In genomic region chr9:35629597-35629996, GRCh38 we compare ENCODE assay signal across 25 cellular contexts. TPM values are rescaled to one million over a fixed set of nuclear protein-coding genes. Genes with fewer than 3 reads are reported as not detected.
"Had no signal": no experiment of that assay in that cellular context is flagged by ENCODE, and none has a peak within 500 bp of the region (broad histone marks: within the 10 kb centered on the region; RNA-seq: fewer than 3 reads in every experiment).

No MANE protein-coding gene starts in this region.

- H3K4me1 Mint-ChIP-seq: activated naive CD4-positive, alpha-beta T cell treated with anti-CD3 and anti-CD28 coated beads, Interleukin-2, amount 10 ng/mL, durations not matched to agents 7 days and 5 days; nephron; WTC11 had no signal

- ATAC-seq: pancreas, psoas muscle, WTC11 had no signal

- H3K36me3 Mint-ChIP-seq: activated naive CD4-positive, alpha-beta T cell treated with anti-CD3 and anti-CD28 coated beads, Interleukin-2, amount 10 ng/mL, durations not matched to agents 7 days and 5 days; WTC11 had no signal

- H3K4me1 ChIP-seq: ascending aorta, left ventricle myocardium inferior, pancreas, psoas muscle, right atrium auricular region, stomach, suprapubic skin, tibial nerve had no signal

- DNase-seq: activated CD4-positive, alpha-beta T cell treated with anti-CD3 and anti-CD28 coated beads, Interleukin-2, amount 50 U/mL, for 48 hours; activated naive CD4-positive, alpha-beta T cell treated with anti-CD3 and anti-CD28 coated beads, Interleukin-2, amount 10 ng/mL, durations not matched to agents 7 days and 5 days; central memory CD4-positive, alpha-beta T cell; dermis blood vessel endothelial cell; effector CD8-positive, alpha-beta T cell; erythroblast; foreskin fibroblast; left ventricle myocardium inferior; midbrain; pancreas; psoas muscle; stimulated activated CD4-positive, alpha-beta T cell treated with anti-CD3 and anti-CD28 coated beads, Interleukin-4, amount 100 ng/mL, for 4 hours; stomach; T-helper 9 cell had no signal

- H3K27ac Mint-ChIP-seq: activated naive CD4-positive, alpha-beta T cell treated with anti-CD3 and anti-CD28 coated beads, Interleukin-2, amount 10 ng/mL, durations not matched to agents 7 days and 5 days; nephron; WTC11 had no signal

- H3K9me3 ChIP-seq: ascending aorta, left ventricle myocardium inferior, pancreas, psoas muscle, right atrium auricular region, stomach, suprapubic skin, tibial nerve had no signal

- FAIRE-seq: pancreas, urothelium cell line had no signal

- H3K27me3 ChIP-seq: ascending aorta, pancreas, right atrium auricular region, stomach, suprapubic skin, tibial nerve had no signal

- H3K27ac ChIP-seq: ascending aorta, left ventricle myocardium inferior, pancreas, psoas muscle, right atrium auricular region, stomach, suprapubic skin, tibial nerve had no signal

- H3K4me3 ChIP-seq: ascending aorta, left ventricle myocardium inferior, pancreas, psoas muscle, right atrium auricular region, stomach, suprapubic skin, tibial nerve had no signal

- H3K4me3 Mint-ChIP-seq: activated naive CD4-positive, alpha-beta T cell treated with anti-CD3 and anti-CD28 coated beads, Interleukin-2, amount 10 ng/mL, durations not matched to agents 7 days and 5 days; nephron; WTC11 had no signal

- H3K36me3 ChIP-seq: ascending aorta, left ventricle myocardium inferior, pancreas, right atrium auricular region, stomach, suprapubic skin, tibial nerve had no signal

- H3K9me3 Mint-ChIP-seq: activated naive CD4-positive, alpha-beta T cell treated with anti-CD3 and anti-CD28 coated beads, Interleukin-2, amount 10 ng/mL, durations not matched to agents 7 days and 5 days; nephron; WTC11 had no signal

RNA-seq across cellular contexts. Expression of gene CD72, which starts 11.4 kb away (rescaled TPM):
- total RNA-seq: ascending aorta, dermis blood vessel endothelial cell, lung microvascular endothelial cell had no signal

RNA-seq across cellular contexts. Expression of gene SIT1, which starts 21.1 kb away (rescaled TPM):
- total RNA-seq: ascending aorta, dermis blood vessel endothelial cell, glomerular endothelial cell, kidney epithelial cell, left ventricle myocardium inferior, lung microvascular endothelial cell had no signal
- polyA plus RNA-seq: fibroblast of lung had no signal
